3 cellular contexts compared by ENCODE assay signal in genomic region chr10:95874783-95875182, GRCh38. TPM values are rescaled to one million over a fixed set of nuclear protein-coding genes. Genes with fewer than 3 reads are reported as not detected.
"Had no signal": no experiment of that assay in that cellular context is flagged by ENCODE, and none has a peak within 500 bp of the region (broad histone marks: within the 10 kb centered on the region; RNA-seq: fewer than 3 reads in every experiment).

No MANE protein-coding gene starts in this region.

RNA-seq across cellular contexts. Expression of gene CC2D2B, which starts 33.0 kb away (rescaled TPM):
- total RNA-seq: M059J, PC-3 had no signal
- polyA plus RNA-seq: SK-N-SH had no signal
